Comparison of ENCODE assay signal across 30 cellular contexts in the genomic region with DNA sequence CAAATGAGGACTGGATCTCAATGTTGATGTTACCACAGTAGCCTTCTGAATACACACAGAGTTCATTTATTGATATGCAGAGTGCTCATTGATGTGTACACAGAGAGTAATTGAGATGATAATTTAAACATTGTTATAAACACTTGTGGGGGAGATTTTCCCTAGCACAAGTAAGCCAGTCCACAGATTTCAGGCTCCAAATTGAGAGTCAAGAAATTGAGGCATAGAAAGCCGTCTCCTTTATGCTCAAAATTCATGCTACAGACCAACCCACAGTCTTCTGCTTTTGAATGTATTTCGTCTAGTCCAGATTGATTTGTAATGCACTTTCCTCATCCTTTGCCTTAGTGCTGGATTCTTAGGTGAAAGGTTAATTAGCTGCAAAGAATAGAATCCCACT.
"Had no signal": no experiment of that assay in that cellular context is flagged by ENCODE, and none has a peak within 500 bp of the region (broad histone marks: within the 10 kb centered on the region; RNA-seq: fewer than 3 reads in every experiment).

No MANE protein-coding gene starts in this region.

- H3K36me3 ChIP-seq: ovary, right lobe of liver, sigmoid colon, suprapubic skin, tibial artery, transverse colon, upper lobe of right lung, uterus had no signal

- H3K9ac ChIP-seq: parathyroid adenoma had no signal

- H3K27me3 ChIP-seq: ovary, sigmoid colon, suprapubic skin, testis, tibial artery, transverse colon, upper lobe of right lung, uterus had no signal

- H3K4me3 Mint-ChIP-seq: naive thymus-derived CD8-positive, alpha-beta T cell; natural killer cell treated with Interleukin-12 subunit alpha and Interleukin-12 subunit beta and Interleukin-15 and Interleukin-18, amount 100 ng/mL, for 72 hours; nephron progenitor cell; neural crest cell; stimulated activated effector memory CD8-positive, alpha-beta T cell treated with anti-CD3 and anti-CD28 coated beads, Interleukin-12 subunit alpha, Interleukin-12 subunit beta, amount 100 ng/mL, for 72 hours; stimulated activated naive B cell treated with anti-CD40 and anti-IgM and Interleukin-4, amounts not matched to agents 10 μg/mL and 1 μg/mL and 100 μg/mL, for 72 hours; stimulated activated naive CD8-positive, alpha-beta T cell treated with anti-CD3 and anti-CD28 coated beads, Interleukin-15, Interleukin-2, amounts not matched to agents 100 ng/mL and 50 ng/mL, for 24 hours; type B pancreatic cell had no signal

- H3K27ac ChIP-seq: ovary, parathyroid adenoma, psoas muscle, right lobe of liver, sigmoid colon, suprapubic skin, testis, tibial artery, transverse colon, upper lobe of right lung, uterus had no signal

- H3K79me2 ChIP-seq: parathyroid adenoma had no signal

- ATAC-seq: naive thymus-derived CD8-positive, alpha-beta T cell; natural killer cell treated with Interleukin-12 subunit alpha and Interleukin-12 subunit beta and Interleukin-15 and Interleukin-18, amount 100 ng/mL, for 72 hours; psoas muscle; right cardiac atrium; right lobe of liver; stimulated activated effector memory CD8-positive, alpha-beta T cell treated with anti-CD3 and anti-CD28 coated beads, Interleukin-12 subunit alpha, Interleukin-12 subunit beta, amount 100 ng/mL, for 72 hours; stimulated activated naive B cell treated with anti-CD40 and anti-IgM and Interleukin-4, amounts not matched to agents 10 μg/mL and 1 μg/mL and 100 μg/mL, for 72 hours; upper lobe of right lung had no signal

- H3K4me1 Mint-ChIP-seq: naive thymus-derived CD8-positive, alpha-beta T cell; nephron progenitor cell; stimulated activated effector memory CD8-positive, alpha-beta T cell treated with anti-CD3 and anti-CD28 coated beads, Interleukin-12 subunit alpha, Interleukin-12 subunit beta, amount 100 ng/mL, for 72 hours; stimulated activated naive B cell treated with anti-CD40 and anti-IgM and Interleukin-4, amounts not matched to agents 10 μg/mL and 1 μg/mL and 100 μg/mL, for 72 hours had no signal

- DNase-seq: naive thymus-derived CD8-positive, alpha-beta T cell; nephron progenitor cell; occipital lobe; ovary; posterior cingulate gyrus; psoas muscle; right cardiac atrium; right lobe of liver; sigmoid colon; small intestine; stimulated activated CD4-positive, alpha-beta T cell treated with anti-CD3 and anti-CD28 coated beads, Interleukin-15, amount 100 ng/mL, for 24 hours; stimulated activated CD4-positive, alpha-beta T cell treated with anti-CD3 and anti-CD28 coated beads, Interleukin-2, amount 100 ng/mL, for 24 hours; stimulated activated CD4-positive, alpha-beta T cell treated with anti-CD3 and anti-CD28 coated beads, Interleukin-2, amount 100 ng/mL, for 48 hours; stimulated activated CD4-positive, alpha-beta T cell treated with anti-CD3 and anti-CD28 coated beads, Interleukin-4, amount 100 ng/mL, for 24 hours; stimulated activated naive B cell treated with anti-CD40 and anti-IgM and Interleukin-4, amounts not matched to agents 10 μg/mL and 1 μg/mL and 100 μg/mL, for 72 hours; stimulated activated naive CD4-positive, alpha-beta T cell treated with Interleukin-2 at 50 U/mL for 16 hours; substantia nigra; tibial artery; transverse colon; upper lobe of right lung; uterus had no signal

- H3K9me3 Mint-ChIP-seq: natural killer cell treated with Interleukin-12 subunit alpha and Interleukin-12 subunit beta and Interleukin-15 and Interleukin-18, amount 100 ng/mL, for 72 hours; stimulated activated effector memory CD8-positive, alpha-beta T cell treated with anti-CD3 and anti-CD28 coated beads, Interleukin-12 subunit alpha, Interleukin-12 subunit beta, amount 100 ng/mL, for 72 hours; stimulated activated naive B cell treated with anti-CD40 and anti-IgM and Interleukin-4, amounts not matched to agents 10 μg/mL and 1 μg/mL and 100 μg/mL, for 72 hours; stimulated activated naive CD8-positive, alpha-beta T cell treated with anti-CD3 and anti-CD28 coated beads, Interleukin-15, Interleukin-2, amounts not matched to agents 100 ng/mL and 50 ng/mL, for 24 hours; type B pancreatic cell had no signal

- H3K27ac Mint-ChIP-seq: naive thymus-derived CD8-positive, alpha-beta T cell; natural killer cell treated with Interleukin-12 subunit alpha and Interleukin-12 subunit beta and Interleukin-15 and Interleukin-18, amount 100 ng/mL, for 72 hours; nephron progenitor cell; progenitor cell of endocrine pancreas; stimulated activated effector memory CD8-positive, alpha-beta T cell treated with anti-CD3 and anti-CD28 coated beads, Interleukin-12 subunit alpha, Interleukin-12 subunit beta, amount 100 ng/mL, for 72 hours; stimulated activated naive B cell treated with anti-CD40 and anti-IgM and Interleukin-4, amounts not matched to agents 10 μg/mL and 1 μg/mL and 100 μg/mL, for 72 hours; stimulated activated naive CD8-positive, alpha-beta T cell treated with anti-CD3 and anti-CD28 coated beads, Interleukin-15, Interleukin-2, amounts not matched to agents 100 ng/mL and 50 ng/mL, for 24 hours; type B pancreatic cell had no signal

- H3K4me3 ChIP-seq: ovary, psoas muscle, right lobe of liver, sigmoid colon, suprapubic skin, testis, tibial artery, transverse colon, upper lobe of right lung, uterus had no signal

- H3K4me1 ChIP-seq: parathyroid adenoma, psoas muscle, right lobe of liver, sigmoid colon, suprapubic skin, testis, tibial artery, transverse colon, upper lobe of right lung, uterus had no signal

- H3K36me3 Mint-ChIP-seq: naive thymus-derived CD8-positive, alpha-beta T cell; natural killer cell treated with Interleukin-12 subunit alpha and Interleukin-12 subunit beta and Interleukin-15 and Interleukin-18, amount 100 ng/mL, for 72 hours; stimulated activated effector memory CD8-positive, alpha-beta T cell treated with anti-CD3 and anti-CD28 coated beads, Interleukin-12 subunit alpha, Interleukin-12 subunit beta, amount 100 ng/mL, for 72 hours; stimulated activated naive B cell treated with anti-CD40 and anti-IgM and Interleukin-4, amounts not matched to agents 10 μg/mL and 1 μg/mL and 100 μg/mL, for 72 hours; type B pancreatic cell had no signal

- H3K9me3 ChIP-seq: ovary, psoas muscle, right lobe of liver, sigmoid colon, suprapubic skin, testis, tibial artery, transverse colon, upper lobe of right lung, uterus had no signal

- H3K27me3 Mint-ChIP-seq: naive thymus-derived CD8-positive, alpha-beta T cell; progenitor cell of endocrine pancreas; stimulated activated naive B cell treated with anti-CD40 and anti-IgM and Interleukin-4, amounts not matched to agents 10 μg/mL and 1 μg/mL and 100 μg/mL, for 72 hours; stimulated activated naive CD8-positive, alpha-beta T cell treated with anti-CD3 and anti-CD28 coated beads, Interleukin-15, Interleukin-2, amounts not matched to agents 100 ng/mL and 50 ng/mL, for 24 hours; type B pancreatic cell had no signal

- H2AFZ ChIP-seq: parathyroid adenoma had no signal
